In genomic region chr7:143620646-143621045, GRCh38 we compare ENCODE assay signal across 8 cellular contexts. TPM values are rescaled to one million over a fixed set of nuclear protein-coding genes. Genes with fewer than 3 reads are reported as not detected.
DNase-seq lines count a peak whose midpoint lies in the region; ATAC-seq and TF ChIP-seq lines count a peak whose summit lies in the region.
"Not testable (repeated sequence)": the region's sequence is repeated elsewhere in the genome, so short reads cannot be mapped to it uniquely, and the experiment has no call there.

Gene TCAF2 (plus strand): TSS chr7:143620974.

- not testable (repeated sequence) for H3K9me3 ChIP-seq in tibial nerve

- TF ChIP-seq CTCF in tibial nerve (IDR thresholded peaks at IDR 0.05), result not testable (repeated sequence)

- not testable (repeated sequence) for TF ChIP-seq POLR2A in tibial nerve (IDR thresholded peaks at IDR 0.05)

- not testable (repeated sequence) for H3K27me3 ChIP-seq in tibial nerve

- not testable (repeated sequence) for H3K36me3 ChIP-seq in tibial nerve

- TF ChIP-seq EP300 in tibial nerve (IDR thresholded peaks at IDR 0.05), result not testable (repeated sequence)

- no CpG with 5 or more reads among the region's 38 CpGs for WGBS in tibial nerve, 2 donors

- not testable (repeated sequence) for H3K27ac ChIP-seq in tibial nerve

- peak; percentile 60 for DNase-seq in activated CD4-positive, alpha-beta T cell treated with anti-CD3 and anti-CD28 coated beads for 1 hour
- peak; percentile 90 for DNase-seq in activated effector memory CD4-positive, alpha-beta T cell treated with anti-CD3 and anti-CD28 coated beads, Interleukin-2, amount 50 U/mL, for 16 hours
- DNase-seq in Right ventricle myocardium superior, result not testable (repeated sequence)
- DNase-seq in stimulated activated CD4-positive, alpha-beta T cell treated with anti-CD3 and anti-CD28 coated beads, Interleukin-1b, Interleukin-23, amount 100 ng/mL, for 24 hours (ENCODE audit: low read depth in 4 of 4, low spot score in 1 of 4), result peak; percentile 36 to 55 (median 52)
- peak; percentile 44 to 86 for DNase-seq in tibial nerve (ENCODE audit: low spot score in 2 of 2)

- not testable (repeated sequence) for H3K4me1 ChIP-seq in tibial nerve

- peak; percentile 86 for ATAC-seq in GM18519 (IDR thresholded peaks at IDR 0.05; ENCODE audit: low FRiP score, unreplicated experiment)
- ATAC-seq in GM21723 (IDR thresholded peaks at IDR 0.05; ENCODE audit: unreplicated experiment), result peak; percentile 80
- ATAC-seq in HG03159 (IDR thresholded peaks at IDR 0.05; ENCODE audit: unreplicated experiment), result peak; percentile 85
- ATAC-seq in Right ventricle myocardium superior (ENCODE audit: poor library complexity), result peak; percentile 99

- peak within 1 kb of the TSS in 1 of 4 donors; percentile 51 for H3K4me3 ChIP-seq in tibial nerve

- intact Hi-C loops in Right ventricle myocardium superior (cut with DNase I), result not testable (repeated sequence)

RNA-seq across cellular contexts. Expression of gene TCAF2, which starts in this region (rescaled TPM):
- total RNA-seq in Right ventricle myocardium superior (0.27 TPM), tibial nerve (1 to 10 TPM; 2.7 to 5.7 (median 4.3) TPM)

Comparison
In these comparisons a context has a peak if more than half of its experiments do, and no peak if none do; other contexts are left out.
1. Peak in ATAC-seq in Right ventricle myocardium superior; RNA of the gene not detected or under 1 TPM.